In the genomic region with DNA sequence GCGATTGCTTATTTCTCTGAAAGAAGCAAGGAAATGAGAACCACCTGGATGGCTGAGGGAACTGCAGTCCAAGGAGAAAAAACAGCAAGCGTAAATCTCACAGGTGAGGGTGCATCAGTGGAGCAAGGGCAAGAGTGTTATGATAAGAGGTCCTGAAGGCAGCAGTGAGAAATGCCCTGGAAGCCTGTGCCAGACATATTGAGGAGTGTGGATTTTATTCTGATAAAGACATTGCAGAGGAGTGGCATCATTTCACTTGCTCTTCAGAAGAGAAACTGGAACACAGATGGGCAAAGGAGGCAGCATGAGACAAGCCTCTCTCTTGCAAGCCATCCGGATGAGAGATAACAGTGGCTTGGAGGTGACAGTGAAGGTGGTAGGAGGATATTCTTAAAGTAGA, we compare ENCODE assay signal across 13 cellular contexts.
DNase-seq lines count a peak whose midpoint lies in the region; ATAC-seq and TF ChIP-seq lines count a peak whose summit lies in the region.
"Had no signal": no experiment of that assay in that cellular context is flagged by ENCODE, and none has a peak within 500 bp of the region (broad histone marks: within the 10 kb centered on the region; RNA-seq: fewer than 3 reads in every experiment).

No MANE protein-coding gene starts in this region.

- H3K36me3 ChIP-seq in GM23338 (ENCODE audit: insufficient read depth) (no peaks in the 10 kb centered on the region), endodermal cell (ENCODE audit: control insufficient read depth, insufficient read depth, low read length) (no peaks in the 10 kb centered on the region)
- H3K36me3 ChIP-seq: BE2C had no signal

- H3K27me3 Mint-ChIP-seq in GM23338 (ENCODE audit: insufficient read depth, low read depth, poor library complexity) (no peaks in the 10 kb centered on the region), endodermal cell (ENCODE audit: insufficient read depth) (peaks cover 1% of the 10 kb centered on the region), progenitor cell of endocrine pancreas (no peaks in the 10 kb centered on the region)

- WGBS in endodermal cell (ENCODE audit: insufficient coverage in 1 of 2, insufficient read length in 1 of 2), 2 experiments, result 84 to 86% methylated on average over 2 to 3 of the region's 3 CpGs

- no peak overlapping the region for H3K4me3 Mint-ChIP-seq in GM23338
- H3K4me3 Mint-ChIP-seq in endodermal cell, result no peak overlapping the region
- no peak overlapping the region for H3K4me3 Mint-ChIP-seq in progenitor cell of endocrine pancreas (ENCODE audit: low read depth)
- H3K4me3 Mint-ChIP-seq: CD4-positive, alpha-beta memory T cell; H9 had no signal

- H3K27ac ChIP-seq in GM23338 (ENCODE audit: low read depth), result no peak overlapping the region
- no peak overlapping the region for H3K27ac ChIP-seq in endodermal cell (ENCODE audit: low read depth, low read length)
- H3K27ac ChIP-seq: A549, C4-2B had no signal

- peaks cover 66% of the 10 kb centered on the region for H3K4me1 ChIP-seq in GM23338 (ENCODE audit: insufficient read depth)
- H3K4me1 ChIP-seq in endodermal cell (ENCODE audit: control insufficient read depth, insufficient read depth, low read length), result peaks cover 3% of the 10 kb centered on the region
- H3K4me1 ChIP-seq: BE2C had no signal

- H3K4me2 ChIP-seq in GM23338, result no peak overlapping the region
- H3K4me2 ChIP-seq: A549 had no signal

- H3K4me3 ChIP-seq in GM23338 (no peak overlapping the region), endodermal cell (ENCODE audit: low read length) (no peak overlapping the region)
- H3K4me3 ChIP-seq: A549 had no signal

- ATAC-seq in GM23338, result no peak
- ATAC-seq: A549 had no signal

- DNase-seq in G401 (ENCODE audit: low spot score), result peak; percentile 59
- no peak for DNase-seq in GM23338 (ENCODE audit: low spot score)
- no peak for DNase-seq in endodermal cell
- DNase-seq in progenitor cell of endocrine pancreas (ENCODE audit: low spot score, unreplicated experiment), result no peak
- DNase-seq in NCI-H2171 treated with DMSO at 0.1 percent for 48 hours (lab: John Stamatoyannopoulos, UW), result no peak
- no peak for DNase-seq in iPS-NIHi7 (ENCODE audit: extremely low spot score)
- DNase-seq: BE2C; CD4-positive, alpha-beta memory T cell; DMS79; GOT3; H9 had no signal

- in situ Hi-C loops in G401 (cut with HindIII; ENCODE audit: low sequenced_read_pairs), result no loop called here

- H3K79me2 ChIP-seq in GM23338 (replicated peaks; ENCODE audit: insufficient read depth), result no peaks in the 10 kb centered on the region

- 0 out of 2 replicates have a peak overlapping the region, but pooled peaks have one; percentile 1 for H3K27ac Mint-ChIP-seq in GM23338
- no peak overlapping the region for H3K27ac Mint-ChIP-seq in endodermal cell
- H3K27ac Mint-ChIP-seq in progenitor cell of endocrine pancreas, result peak overlapping the region; percentile 17
- H3K27ac Mint-ChIP-seq: CD4-positive, alpha-beta memory T cell; H9 had no signal

- H3K4me1 Mint-ChIP-seq in GM23338, result peaks cover 48% of the 10 kb centered on the region
- peaks cover 32% of the 10 kb centered on the region for H3K4me1 Mint-ChIP-seq in endodermal cell
- H3K4me1 Mint-ChIP-seq in progenitor cell of endocrine pancreas (ENCODE audit: low read depth), result peaks cover 25% of the 10 kb centered on the region
- H3K4me1 Mint-ChIP-seq: CD4-positive, alpha-beta memory T cell had no signal

- H3F3A ChIP-seq in GM23338 (replicated peaks; ENCODE audit: low read depth), result no peaks in the 10 kb centered on the region; the same call in 1 of the 2 replicates

- H4K20me1 ChIP-seq in GM23338 (replicated peaks; ENCODE audit: insufficient read depth), result no peaks in the 10 kb centered on the region

- no peaks in the 10 kb centered on the region for H3K9me3 ChIP-seq in endodermal cell (ENCODE audit: control insufficient read depth, low read length)
- H3K9me3 ChIP-seq: A549, BE2C had no signal

- no peaks in the 10 kb centered on the region for H3K9me2 ChIP-seq in GM23338 (ENCODE audit: insufficient read depth)

- H3K27me3 ChIP-seq in GM23338 (ENCODE audit: insufficient read depth) (no peaks in the 10 kb centered on the region), endodermal cell (ENCODE audit: control insufficient read depth, insufficient read depth, low read length, poor library complexity, severe bottlenecking) (no peaks in the 10 kb centered on the region)
- H3K27me3 ChIP-seq: BE2C had no signal

- H3K9ac ChIP-seq in endodermal cell (ENCODE audit: extremely low read depth, low read length, poor library complexity, severe bottlenecking), result no peak overlapping the region

- no peak for TF ChIP-seq CTCF in GM23338 (conservative IDR thresholded peaks at IDR 0.05; ENCODE audit: low read depth in 2 of 2)
- TF ChIP-seq CTCF in endodermal cell (conservative IDR thresholded peaks at IDR 0.05), result peak; percentile 25
- no peak for TF ChIP-seq CTCF in progenitor cell of endocrine pancreas (IDR thresholded peaks at IDR 0.05; ENCODE audit: unreplicated experiment)

- H2AFZ ChIP-seq in GM23338, result no peak overlapping the region

- no peaks in the 10 kb centered on the region for H3K36me3 Mint-ChIP-seq in GM23338 (ENCODE audit: low read depth)
- H3K36me3 Mint-ChIP-seq in endodermal cell (ENCODE audit: low read depth), result no peaks in the 10 kb centered on the region
- peaks cover 21% of the 10 kb centered on the region for H3K36me3 Mint-ChIP-seq in progenitor cell of endocrine pancreas (ENCODE audit: insufficient read depth)
- H3K36me3 Mint-ChIP-seq: CD4-positive, alpha-beta memory T cell had no signal

- no peaks in the 10 kb centered on the region for H3K9me3 Mint-ChIP-seq in GM23338
- no peaks in the 10 kb centered on the region for H3K9me3 Mint-ChIP-seq in endodermal cell
- H3K9me3 Mint-ChIP-seq in progenitor cell of endocrine pancreas (ENCODE audit: low read depth), result peaks cover 3% of the 10 kb centered on the region
- H3K9me3 Mint-ChIP-seq: CD4-positive, alpha-beta memory T cell; H9 had no signal

TF ChIP-seq in GM23338, 12 proteins besides CTCF, POLR2A, EP300 and RAD21:
- TF ChIP-seq CREB1 (CRISPR knock-in tag; IDR thresholded peaks at IDR 0.05; ENCODE audit: low read depth), result no peak
